Comparison of ENCODE assay signal across 8 cellular contexts in genomic region chr13:73754727-73755292, GRCh38.
A peak's percentile ranks its signal among the peaks of the same experiment; 100 is the strongest.
DNase-seq lines count a peak whose midpoint lies in the region; ATAC-seq and TF ChIP-seq lines count a peak whose summit lies in the region.

No MANE protein-coding gene starts in this region.

- POLR2A ChIA-PET in HCT116 (lab: Charles Lee): no interaction called here

- H3K27ac ChIP-seq in HCT116 (ENCODE audit: low read depth, low read length) (no peak overlapping the region), esophagus muscularis mucosa (replicated peaks in 1 of 4) (no peak overlapping the region)

- peak; percentile 81 for ATAC-seq in HCT116

- H3K36me3 ChIP-seq in HCT116 (ENCODE audit: control insufficient read depth in 1 of 2, insufficient read depth in 2 of 2, low read length in 2 of 2) (no peaks in the 10 kb centered on the region), esophagus muscularis mucosa (no peaks in the 10 kb centered on the region)

- H2AFZ ChIP-seq in HCT116 (ENCODE audit: low read depth, low read length, poor library complexity, severe bottlenecking): no peak overlapping the region

- H3K27me3 Mint-ChIP-seq in nephron (ENCODE audit: low read depth): peaks cover 6% of the 10 kb centered on the region

- H3K9me2 ChIP-seq in HCT116 (ENCODE audit: insufficient read depth): no peaks in the 10 kb centered on the region

- TF ChIP-seq EP300 in esophagus muscularis mucosa (IDR thresholded peaks at IDR 0.05): no peak

- H3K79me2 ChIP-seq in HCT116 (ENCODE audit: insufficient read depth, low read length): no peaks in the 10 kb centered on the region

- H3K9me3 Mint-ChIP-seq in nephron: no peaks in the 10 kb centered on the region

- TF ChIP-seq RAD21 in HCT116 (IDR thresholded peaks at IDR 0.05; ENCODE audit: low read depth): peak; percentile 73

- WGBS in esophagus muscularis mucosa: 61% methylated on average over 3 of the region's 3 CpGs

- H3K4me3 Mint-ChIP-seq in nephron: no peak overlapping the region

- no peaks in the 10 kb centered on the region for H4K20me1 ChIP-seq in HCT116 (ENCODE audit: insufficient read depth)

- intact Hi-C loops in HCT116 (cut with micrococcal nuclease): loop anchor here (1.0 kb wide), 2 partner anchors 532 to 1464 kb away; no protein-coding TSS in a partner anchor
- intact Hi-C loops in esophagus muscularis mucosa (cut with DNase I): loop anchor here (5.0 kb wide), 3 partner anchors 82 to 532 kb away; no protein-coding TSS in a partner anchor

- H3K4me3 ChIP-seq in HCT116 (replicated peaks in 1 of 2; ENCODE audit: low read depth in 1 of 2, low read length in 2 of 2) (no peak overlapping the region), esophagus muscularis mucosa (no peak overlapping the region)

- H3K27ac Mint-ChIP-seq in nephron: peak overlapping the region; percentile 9 to 81 (median 65)

- TF ChIP-seq POLR2A in HCT116 (IDR thresholded peaks at IDR 0.05; ENCODE audit: borderline replicate concordance, extremely low read depth, insufficient read depth, insufficient read length) (no peak), esophagus muscularis mucosa (IDR thresholded peaks at IDR 0.05; ENCODE audit: low read depth) (no peak)

- no peak overlapping the region for H3K4me2 ChIP-seq in HCT116 (ENCODE audit: low read length)

- RAD21 ChIA-PET in HCT116 (lab: Charles Lee; ENCODE audit: low non-redundant PET in 1 of 2, low total read pairs in 2 of 2, uncharacterized antibody in 2 of 2, unreplicated experiment in 2 of 2): no interaction called here

- H3K27me3 ChIP-seq in HCT116 (ENCODE audit: insufficient read depth, low read length): no peaks in the 10 kb centered on the region
- no peaks in the 10 kb centered on the region for H3K27me3 ChIP-seq in esophagus muscularis mucosa

- BruUV-seq in HCT116 (replicated peaks; lab: Mats Ljungman, UMichigan): no TSS peak

- peaks cover 33% of the 10 kb centered on the region for H3K4me1 Mint-ChIP-seq in nephron

- peak; percentile 48 for DNase-seq in stimulated activated CD4-positive, alpha-beta T cell treated with anti-CD3 and anti-CD28 coated beads, Interleukin-4, amount 100 ng/mL, for 24 hours
- no peak for DNase-seq in stimulated activated CD4-positive, alpha-beta T cell treated with anti-CD3 and anti-CD28 coated beads, Interleukin-4, amount 100 ng/mL, for 4 hours
- DNase-seq in HCT116 (ENCODE audit: low read depth, low spot score) (peak; percentile 40), NCI-H1092 (lab: John Stamatoyannopoulos, UW) (peak; percentile 86), SKM-1 (lab: John Stamatoyannopoulos, UW; ENCODE audit: unreplicated experiment) (peak; percentile 17), esophagus muscularis mucosa (ENCODE audit: extremely low spot score) (no peak)
- DNase-seq in activated naive CD4-positive, alpha-beta T cell treated with Interleukin-2 at 50 U/mL for 16 hours: no peak

- peaks cover 26% of the 10 kb centered on the region for H3K36me3 Mint-ChIP-seq in nephron (ENCODE audit: low read depth)

- CTCF ChIA-PET in HCT116 (lab: Charles Lee): no interaction called here

- H3K9me3 ChIP-seq in HCT116 (ENCODE audit: control insufficient read depth in 1 of 2, insufficient read depth in 1 of 2, low read depth in 1 of 2, low read length in 2 of 2) (no peaks in the 10 kb centered on the region), esophagus muscularis mucosa (no peaks in the 10 kb centered on the region)

- no peaks in the 10 kb centered on the region for H3K4me1 ChIP-seq in HCT116 (ENCODE audit: control insufficient read depth in 1 of 2, insufficient read depth in 2 of 2, low read length in 2 of 2)
- H3K4me1 ChIP-seq in esophagus muscularis mucosa: peaks cover 0 to 56% (median 42%) of the 10 kb centered on the region in 4 donors

- no peak overlapping the region for H3K9ac ChIP-seq in HCT116 (ENCODE audit: low read length)

- TF ChIP-seq CTCF in HCT116 (IDR thresholded peaks at IDR 0.05 in 2 of 3, conservative IDR thresholded peaks at IDR 0.05 in 1 of 3; ENCODE audit: borderline replicate concordance in 1 of 3, insufficient read depth in 1 of 3, low read depth in 2 of 3, low read length in 2 of 3) (peak; percentile 38 to 68 (median 53); a peak in 5 of 6 replicates), esophagus muscularis mucosa (IDR thresholded peaks at IDR 0.05) (peak; percentile 54 to 69 (median 64)), nephron (IDR thresholded peaks at IDR 0.05; ENCODE audit: unreplicated experiment in 3 of 3) (peak; percentile 64 to 77 (median 77))

TF ChIP-seq in HCT116, 20 proteins besides CTCF, POLR2A, EP300 and RAD21:
- TF ChIP-seq FOSL1 (IDR thresholded peaks at IDR 0.05; ENCODE audit: low read depth): no peak
TF ChIP-seq in HCT116: peak in this region for 0.

Comparison
In these comparisons a context has a peak if more than half of its experiments do, and no peak if none do; other contexts are left out.
1. DNase-seq: peak in stimulated activated CD4-positive, alpha-beta T cell treated with anti-CD3 and anti-CD28 coated beads, Interleukin-4, amount 100 ng/mL, for 24 hours (single experiment), HCT116 (single experiment), NCI-H1092 (single experiment) and SKM-1 (single experiment); none in stimulated activated CD4-positive, alpha-beta T cell treated with anti-CD3 and anti-CD28 coated beads, Interleukin-4, amount 100 ng/mL, for 4 hours (0 of 2), esophagus muscularis mucosa (single experiment) and activated naive CD4-positive, alpha-beta T cell treated with Interleukin-2 at 50 U/mL for 16 hours (single experiment).
2. Peak in every context shown above with its lines, with median percentiles within 50 percentile points of each other: CTCF ChIP-seq.